ENCODE assay signal across 19 cellular contexts in the genomic region with DNA sequence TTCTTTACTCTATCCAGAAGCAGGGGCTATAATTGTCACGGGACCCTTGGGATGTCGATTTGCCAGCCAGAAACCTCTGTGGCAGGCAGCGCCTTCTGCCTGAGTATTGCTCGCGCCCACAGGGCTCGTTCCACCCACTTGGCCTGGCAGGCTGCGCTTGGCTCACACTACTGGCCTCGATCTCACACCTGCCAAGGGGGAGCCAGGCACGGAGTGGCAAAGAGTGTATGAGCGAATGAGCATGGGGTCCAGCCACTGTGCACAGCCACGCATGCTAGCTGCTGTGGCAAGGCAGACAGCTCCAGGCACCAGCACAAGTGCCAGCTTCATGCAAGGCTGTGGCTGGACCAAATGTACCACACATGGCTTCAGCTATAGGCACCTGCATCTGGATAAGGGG.
"Had no signal": no experiment of that assay in that cellular context is flagged by ENCODE, and none has a peak within 500 bp of the region (broad histone marks: within the 10 kb centered on the region; RNA-seq: fewer than 3 reads in every experiment).

No MANE protein-coding gene starts in this region.

- H3K4me1 Mint-ChIP-seq: activated CD4-positive, alpha-beta T cell treated with anti-CD3 and anti-CD28 coated beads, Interleukin-2, amount 10 ng/mL, durations not matched to agents 24 days and 14 days; activated naive CD4-positive, alpha-beta T cell treated with anti-CD3 and anti-CD28 coated beads, Interleukin-2, amount 10 ng/mL, durations not matched to agents 7 days and 5 days had no signal

- H3K36me3 Mint-ChIP-seq: activated naive CD4-positive, alpha-beta T cell treated with anti-CD3 and anti-CD28 coated beads, Interleukin-2, amount 10 ng/mL, durations not matched to agents 7 days and 5 days had no signal

- H3K27ac Mint-ChIP-seq: activated B cell treated with CpG ODN at 0.5 μM for 24 hours; activated CD4-positive, alpha-beta T cell treated with anti-CD3 and anti-CD28 coated beads, Interleukin-2, amount 10 ng/mL, durations not matched to agents 24 days and 14 days; activated naive CD4-positive, alpha-beta T cell treated with anti-CD3 and anti-CD28 coated beads, Interleukin-2, amount 10 ng/mL, durations not matched to agents 7 days and 5 days; activated naive CD8-positive, alpha-beta T cell treated with anti-CD3 and anti-CD28 coated beads for 36 hours; activated T-helper 2 cell treated with anti-CD3 and anti-CD28 coated beads, Interferon-gamma antibody, Interleukin-2, Interleukin-4, amounts not matched to agents 10 μg/mL and 5 μg/mL and 100 μg/mL, durations not matched to agents 14 hours and 24 hours and 36 hours; T-helper 1 cell treated with Interleukin-12 subunit alpha and Interleukin-12 subunit beta and Interleukin-4 antibody, amounts not matched to agents 30 μg/mL and 1 μg/mL, for 36 hours had no signal

- H3K9me3 Mint-ChIP-seq: activated B cell treated with CpG ODN at 0.5 μM for 24 hours; activated CD4-positive, alpha-beta T cell treated with anti-CD3 and anti-CD28 coated beads, Interleukin-2, amount 10 ng/mL, durations not matched to agents 24 days and 14 days; activated naive CD8-positive, alpha-beta T cell treated with anti-CD3 and anti-CD28 coated beads for 36 hours had no signal

- H3K27me3 Mint-ChIP-seq: activated B cell treated with CpG ODN at 0.5 μM for 24 hours; activated CD4-positive, alpha-beta T cell treated with anti-CD3 and anti-CD28 coated beads, Interleukin-2, amount 10 ng/mL, durations not matched to agents 24 days and 14 days; activated naive CD4-positive, alpha-beta T cell treated with anti-CD3 and anti-CD28 coated beads, Interleukin-2, amount 10 ng/mL, durations not matched to agents 7 days and 5 days; activated naive CD8-positive, alpha-beta T cell treated with anti-CD3 and anti-CD28 coated beads for 36 hours had no signal

- H3K4me3 Mint-ChIP-seq: activated B cell treated with CpG ODN at 0.5 μM for 24 hours; activated CD4-positive, alpha-beta T cell treated with anti-CD3 and anti-CD28 coated beads, Interleukin-2, amount 10 ng/mL, durations not matched to agents 24 days and 14 days; activated naive CD4-positive, alpha-beta T cell treated with anti-CD3 and anti-CD28 coated beads, Interleukin-2, amount 10 ng/mL, durations not matched to agents 7 days and 5 days; activated naive CD8-positive, alpha-beta T cell treated with anti-CD3 and anti-CD28 coated beads for 36 hours; T-helper 1 cell treated with Interleukin-12 subunit alpha and Interleukin-12 subunit beta and Interleukin-4 antibody, amounts not matched to agents 30 μg/mL and 1 μg/mL, for 36 hours had no signal

- ATAC-seq: SK-N-SH treated with all-trans-retinoic acid at 6 μM for 48 hours had no signal

- DNase-seq: activated B cell treated with CpG ODN at 0.5 μM for 24 hours; activated CD4-positive, alpha-beta T cell treated with anti-CD3 and anti-CD28 coated beads for 1 hour; activated CD4-positive, alpha-beta T cell treated with anti-CD3 and anti-CD28 coated beads, Interleukin-2, amount 10 ng/mL, durations not matched to agents 24 days and 14 days; activated CD4-positive, alpha-beta T cell treated with anti-CD3 and anti-CD28 coated beads, Interleukin-2, amount 50 U/mL, for 48 hours; activated gamma-delta T cell treated with Interleukin-2 at 50 U/mL for 16 hours; activated naive CD4-positive, alpha-beta T cell treated with anti-CD3 and anti-CD28 coated beads, Interleukin-2, amount 10 ng/mL, durations not matched to agents 7 days and 5 days; activated naive CD8-positive, alpha-beta T cell treated with anti-CD3 and anti-CD28 coated beads for 36 hours; activated T-cell treated with anti-CD3 and anti-CD28 coated beads, Interleukin-2, amount 50 U/mL, for 48 hours; brain microvascular endothelial cell; Kasumi-1; KBM-7; NCI-H1105 treated with DMSO at 0.1 percent for 48 hours; NCI-H1436 treated with DMSO at 0.1 percent for 48 hours; NCI-H187; NCI-H2081; NCI-H524 had no signal
